ENCODE assay signal across 35 cellular contexts in genomic region chr6:95518630-95519227, GRCh38. TPM values are rescaled to one million over a fixed set of nuclear protein-coding genes. Genes with fewer than 3 reads are reported as not detected.
A peak's percentile ranks its signal among the peaks of the same experiment; 100 is the strongest.
DNase-seq lines count a peak whose midpoint lies in the region; ATAC-seq, FAIRE-seq and TF ChIP-seq lines count a peak whose summit lies in the region.
"Had no signal": no experiment of that assay in that cellular context is flagged by ENCODE, and none has a peak within 500 bp of the region (broad histone marks: within the 10 kb centered on the region; RNA-seq: fewer than 3 reads in every experiment).

No MANE protein-coding gene starts in this region.

- no peaks in the 10 kb centered on the region for H4K20me1 ChIP-seq in GM23338 (replicated peaks; ENCODE audit: insufficient read depth)
- H4K20me1 ChIP-seq in GM12878 (ENCODE audit: control insufficient read depth, insufficient read depth) = no peaks in the 10 kb centered on the region

- peaks cover 4% of the 10 kb centered on the region for H3K27me3 Mint-ChIP-seq in GM23338 (ENCODE audit: insufficient read depth, low read depth, poor library complexity)
- no peaks in the 10 kb centered on the region for H3K27me3 Mint-ChIP-seq in stimulated activated memory B cell treated with anti-CD40 and anti-IgM and Interleukin-4, amounts not matched to agents 10 μg/mL and 1 μg/mL and 100 μg/mL, for 72 hours
- H3K27me3 Mint-ChIP-seq: activated naive CD8-positive, alpha-beta T cell treated with anti-CD3 and anti-CD28 coated beads, Interleukin-2, amount 10 ng/mL, durations not matched to agents 7 days and 5 days; memory B cell had no signal

- no peaks in the 10 kb centered on the region for H3K36me3 ChIP-seq in GM23338 (ENCODE audit: insufficient read depth)
- H3K36me3 ChIP-seq in GM12878 (ENCODE audit: control insufficient read depth in 2 of 2, insufficient read depth in 2 of 2, low read length in 1 of 2) = no peaks in the 10 kb centered on the region
- no peaks in the 10 kb centered on the region for H3K36me3 ChIP-seq in esophagus muscularis mucosa
- H3K36me3 ChIP-seq: cardiac muscle cell, colonic mucosa, left lung had no signal

- TF ChIP-seq POLR2A in GM12878 (IDR thresholded peaks at IDR 0.05; ENCODE audit: low read depth, low read length) (no peak), esophagus muscularis mucosa (IDR thresholded peaks at IDR 0.05; ENCODE audit: low read depth) (no peak)

- no peak for DNase-seq in GM23338 (ENCODE audit: low spot score)
- DNase-seq in NCI-H1694 treated with DMSO at 0.1 percent for 48 hours (lab: John Stamatoyannopoulos, UW) = peak; percentile 32
- DNase-seq in GM12878 (ENCODE audit: low read depth, low spot score) = no peak
- DNase-seq in foreskin melanocyte = no peak
- DNase-seq in esophagus muscularis mucosa (ENCODE audit: extremely low spot score) = no peak
- DNase-seq in NAMALWA (ENCODE audit: low spot score) = no peak
- DNase-seq: ACHN; activated CD4-positive, alpha-beta T cell treated with anti-CD3 and anti-CD28 coated beads, Interleukin-2, amount 10 ng/mL, durations not matched to agents 24 days and 14 days; activated gamma-delta T cell; activated naive CD8-positive, alpha-beta T cell treated with anti-CD3 and anti-CD28 coated beads, Interleukin-2, amount 10 ng/mL, durations not matched to agents 7 days and 5 days; activated T-cell treated with anti-CD3 and anti-CD28 coated beads, Interleukin-2, amount 50 U/mL, for 1 hour; colonic mucosa; DMS 273 treated with DMSO at 0.1 percent for 48 hours; effector memory CD4-positive, alpha-beta T cell; EL; GOT3; head of caudate nucleus; Kasumi-1; NCI-H1436; NCI-H2171; OCI-M1; stimulated activated CD4-positive, alpha-beta T cell treated with anti-CD3 and anti-CD28 coated beads, Interleukin-1b, Interleukin-23, amount 100 ng/mL, for 48 hours; stimulated activated naive CD8-positive, alpha-beta T cell treated with anti-CD3 and anti-CD28 coated beads, Interleukin-15, Interleukin-2, amounts not matched to agents 100 U/mL and 50 U/mL, for 24 hours; SW 1271 had no signal

- H2AFZ ChIP-seq in GM23338 (no peak overlapping the region), GM12878 (ENCODE audit: control insufficient read depth, low read depth, low read length) (no peak overlapping the region)
- H2AFZ ChIP-seq: parathyroid adenoma had no signal

- no peak overlapping the region for H3K4me3 Mint-ChIP-seq in GM23338
- no peak overlapping the region for H3K4me3 Mint-ChIP-seq in stimulated activated memory B cell treated with anti-CD40 and anti-IgM and Interleukin-4, amounts not matched to agents 10 μg/mL and 1 μg/mL and 100 μg/mL, for 72 hours
- H3K4me3 Mint-ChIP-seq: activated CD4-positive, alpha-beta T cell treated with anti-CD3 and anti-CD28 coated beads, Interleukin-2, amount 10 ng/mL, durations not matched to agents 24 days and 14 days; activated naive CD8-positive, alpha-beta T cell treated with anti-CD3 and anti-CD28 coated beads, Interleukin-2, amount 10 ng/mL, durations not matched to agents 7 days and 5 days; memory B cell; neural crest cell had no signal

- no peaks in the 10 kb centered on the region for H3K79me2 ChIP-seq in GM23338 (replicated peaks; ENCODE audit: insufficient read depth)
- H3K79me2 ChIP-seq in GM12878 (ENCODE audit: control insufficient read depth, insufficient read depth, low read length) = no peaks in the 10 kb centered on the region
- H3K79me2 ChIP-seq: parathyroid adenoma had no signal

- ATAC-seq in GM23338 (peak; percentile 28; the same call in 1 of the 3 replicates), GM12878 (peak; percentile 38; the same call in 1 of the 3 replicates)
- peak; percentile 45 for ATAC-seq in stimulated activated memory B cell treated with anti-CD40 and anti-IgM and Interleukin-4, amounts not matched to agents 10 μg/mL and 1 μg/mL and 100 μg/mL, for 72 hours
- ATAC-seq: left lung; stimulated activated naive CD8-positive, alpha-beta T cell treated with anti-CD3 and anti-CD28 coated beads, Interleukin-15, Interleukin-2, amounts not matched to agents 100 U/mL and 50 U/mL, for 24 hours had no signal

- TF ChIP-seq RAD21 in GM12878 (IDR thresholded peaks at IDR 0.05; ENCODE audit: insufficient read depth, low read depth, low read length) = no peak

- in situ Hi-C loops in GM12878 (cut with MboI) = no loop called here

- no peak overlapping the region for H3K27ac Mint-ChIP-seq in GM23338
- no peak overlapping the region for H3K27ac Mint-ChIP-seq in stimulated activated memory B cell treated with anti-CD40 and anti-IgM and Interleukin-4, amounts not matched to agents 10 μg/mL and 1 μg/mL and 100 μg/mL, for 72 hours
- H3K27ac Mint-ChIP-seq: activated CD4-positive, alpha-beta T cell treated with anti-CD3 and anti-CD28 coated beads, Interleukin-2, amount 10 ng/mL, durations not matched to agents 24 days and 14 days; activated naive CD8-positive, alpha-beta T cell treated with anti-CD3 and anti-CD28 coated beads, Interleukin-2, amount 10 ng/mL, durations not matched to agents 7 days and 5 days; memory B cell had no signal

- H3K9me2 ChIP-seq in GM23338 (ENCODE audit: insufficient read depth) = no peaks in the 10 kb centered on the region

- no peak overlapping the region for H3K9ac ChIP-seq in GM12878 (ENCODE audit: control insufficient read depth, insufficient read depth, low read length)
- H3K9ac ChIP-seq: parathyroid adenoma had no signal

- H3F3A ChIP-seq in GM23338 (replicated peaks; ENCODE audit: low read depth) = no peaks in the 10 kb centered on the region

- H3K27me3 ChIP-seq in GM23338 (ENCODE audit: insufficient read depth) = no peaks in the 10 kb centered on the region
- H3K27me3 ChIP-seq in GM12878 (replicated peaks in 1 of 2; ENCODE audit: control insufficient read depth in 2 of 2, insufficient read depth in 2 of 2, low read length in 1 of 2) = no peaks in the 10 kb centered on the region
- H3K27me3 ChIP-seq in esophagus muscularis mucosa = no peaks in the 10 kb centered on the region
- H3K27me3 ChIP-seq: cardiac muscle cell, colonic mucosa, left lung had no signal

- no peak for FAIRE-seq in GM12878 (lab: Jason Lieb, UNC)
- FAIRE-seq: astrocyte, GM18507, islet of Langerhans, urothelium cell line had no signal

- TF ChIP-seq EP300 in GM12878 (IDR thresholded peaks at IDR 0.05; ENCODE audit: borderline replicate concordance in 1 of 2, control insufficient read depth in 1 of 2, low read depth in 2 of 2, low read length in 2 of 2) (no peak), esophagus muscularis mucosa (IDR thresholded peaks at IDR 0.05) (no peak)

- RAD21 ChIA-PET in GM12878 (lab: Charles Lee; ENCODE audit: unreplicated experiment) = interaction anchor here (0.6 kb wide), 1 partner anchor 19 kb away, joined by 6 read pairs; no protein-coding TSS in a partner anchor

- no peaks in the 10 kb centered on the region; the same call in 2 of the 3 replicates for H3K9me3 Mint-ChIP-seq in GM23338
- H3K9me3 Mint-ChIP-seq in stimulated activated memory B cell treated with anti-CD40 and anti-IgM and Interleukin-4, amounts not matched to agents 10 μg/mL and 1 μg/mL and 100 μg/mL, for 72 hours = no peaks in the 10 kb centered on the region
- H3K9me3 Mint-ChIP-seq: activated CD4-positive, alpha-beta T cell treated with anti-CD3 and anti-CD28 coated beads, Interleukin-2, amount 10 ng/mL, durations not matched to agents 24 days and 14 days; activated naive CD8-positive, alpha-beta T cell treated with anti-CD3 and anti-CD28 coated beads, Interleukin-2, amount 10 ng/mL, durations not matched to agents 7 days and 5 days; memory B cell; neural crest cell had no signal

- H3K36me3 Mint-ChIP-seq in GM23338 (ENCODE audit: low read depth) = peaks cover 6% of the 10 kb centered on the region; the same call in 2 of the 3 replicates
- H3K36me3 Mint-ChIP-seq in stimulated activated memory B cell treated with anti-CD40 and anti-IgM and Interleukin-4, amounts not matched to agents 10 μg/mL and 1 μg/mL and 100 μg/mL, for 72 hours = no peaks in the 10 kb centered on the region
- H3K36me3 Mint-ChIP-seq: activated naive CD8-positive, alpha-beta T cell treated with anti-CD3 and anti-CD28 coated beads, Interleukin-2, amount 10 ng/mL, durations not matched to agents 7 days and 5 days; memory B cell had no signal

- H3K27ac ChIP-seq in GM23338 (ENCODE audit: low read depth) = no peak overlapping the region
- no peak overlapping the region for H3K27ac ChIP-seq in GM12878 (ENCODE audit: control insufficient read depth, insufficient read depth)
- no peak overlapping the region for H3K27ac ChIP-seq in esophagus muscularis mucosa (replicated peaks in 1 of 4)
- H3K27ac ChIP-seq: cardiac muscle cell, colonic mucosa, left lung, parathyroid adenoma had no signal

- H3K4me1 Mint-ChIP-seq in GM23338 = peaks cover 38% of the 10 kb centered on the region
- no peaks in the 10 kb centered on the region for H3K4me1 Mint-ChIP-seq in stimulated activated memory B cell treated with anti-CD40 and anti-IgM and Interleukin-4, amounts not matched to agents 10 μg/mL and 1 μg/mL and 100 μg/mL, for 72 hours
- H3K4me1 Mint-ChIP-seq: activated CD4-positive, alpha-beta T cell treated with anti-CD3 and anti-CD28 coated beads, Interleukin-2, amount 10 ng/mL, durations not matched to agents 24 days and 14 days; activated naive CD8-positive, alpha-beta T cell treated with anti-CD3 and anti-CD28 coated beads, Interleukin-2, amount 10 ng/mL, durations not matched to agents 7 days and 5 days; neural crest cell had no signal

- no peaks in the 10 kb centered on the region for H3K9me3 ChIP-seq in GM12878 (replicated peaks; ENCODE audit: control insufficient read depth, insufficient read depth, low read length)
- no peaks in the 10 kb centered on the region for H3K9me3 ChIP-seq in esophagus muscularis mucosa
- H3K9me3 ChIP-seq: colonic mucosa, left lung had no signal

- H3K4me1 ChIP-seq in GM23338 (ENCODE audit: insufficient read depth) (peaks cover 22% of the 10 kb centered on the region), GM12878 (ENCODE audit: control insufficient read depth, insufficient read depth, low read length) (no peaks in the 10 kb centered on the region), esophagus muscularis mucosa (no peaks in the 10 kb centered on the region)
- H3K4me1 ChIP-seq: colonic mucosa, left lung, parathyroid adenoma had no signal

- H3K4me3 ChIP-seq in GM23338 (no peak overlapping the region), GM12878 (no peak overlapping the region), esophagus muscularis mucosa (no peak overlapping the region)
- H3K4me3 ChIP-seq: cardiac muscle cell, colonic mucosa, left lung, smooth muscle cell had no signal

- WGBS in GM12878 (ENCODE audit: insufficient coverage, insufficient replicate concordance, low lambda C conversion rate, missing lambda C conversion rate) = 45% methylated on average over 15 of the region's 15 CpGs
- WGBS in esophagus muscularis mucosa = 87% methylated on average over 14 of the region's 15 CpGs

- no peak for TF ChIP-seq CTCF in GM23338 (conservative IDR thresholded peaks at IDR 0.05; ENCODE audit: low read depth in 2 of 2)
- no peak for TF ChIP-seq CTCF in GM12878 (IDR thresholded peaks at IDR 0.05 in 2 of 3, conservative IDR thresholded peaks at IDR 0.05 in 1 of 3; ENCODE audit: control insufficient read depth in 2 of 3, extremely low read depth in 1 of 3, insufficient read depth in 1 of 3, low read depth in 3 of 3, low read length in 3 of 3)
- no peak for TF ChIP-seq CTCF in esophagus muscularis mucosa (IDR thresholded peaks at IDR 0.05)

- intact Hi-C loops in GM12878 (cut with micrococcal nuclease; ENCODE audit: unreplicated experiment) = no loop called here
- intact Hi-C loops in esophagus muscularis mucosa (cut with DNase I) = no loop called here

- CTCF ChIA-PET in GM12878 (lab: Yijun Ruan, JAX) = no interaction called here

- POLR2A ChIA-PET in GM12878 (lab: Charles Lee) = interaction anchor here (0.5 kb wide), 1 partner anchor 59 kb away, joined by 3 read pairs; the partner anchor contains the start of gene MANEA

- SMC1A ChIA-PET in GM12878 (lab: Charles Lee; ENCODE audit: uncharacterized antibody, unreplicated experiment) = no interaction called here

- no peak overlapping the region for H3K4me2 ChIP-seq in GM23338
- no peak overlapping the region for H3K4me2 ChIP-seq in GM12878 (ENCODE audit: control insufficient read depth, insufficient read depth)
- H3K4me2 ChIP-seq: smooth muscle cell had no signal

- no TSS peak for BruUV-seq in GM12878 (replicated peaks; lab: Mats Ljungman, UMichigan)

RNA-seq across cellular contexts. Expression of gene MANEA, which starts 58.6 kb away (rescaled TPM):
- 9.8 and 14.6 TPM in 2 replicates for total RNA-seq in GM23338 (2014; rRNA removed; shearing (Covaris generic))
- polyA plus RNA-seq in GM23338 (2016; fragmentation: Nextera tagmentation; extraction: Ambion mirVana) = 4.8 and 5.5 TPM in 2 replicates
- total RNA-seq in GM12878 (2013; cell fraction: nucleolus; rRNA removed) = 31.8 and 36.2 TPM in 2 replicates
- total RNA-seq in GM12878 (2014; rRNA removed) = 9.4 and 13.0 TPM in 2 replicates
- 13.3 and 14.9 TPM in 2 replicates for total RNA-seq in GM12878 (2014; rRNA removed; fragmentation: Illumina TruSeq; extraction: Trizol)
- 11.8 and 13.3 TPM in 2 replicates for total RNA-seq in GM12878 (2021)
- polyA plus RNA-seq in GM12878 (2011; ENCODE audit: low read depth) = 2.8 TPM
- polyA plus RNA-seq in GM12878 (2011; rRNA removed) = 16.4 and 25.8 TPM in 2 replicates
- polyA plus RNA-seq in GM12878 (2011; cell fraction: cytosol; rRNA removed) = 4.2 and 4.7 TPM in 2 replicates
- polyA plus RNA-seq in GM12878 (2011; cell fraction: nucleus; rRNA removed) = 5.8 and 7.3 TPM in 2 replicates
- polyA plus RNA-seq in GM12878 (2012) = 5.5 and 9.5 TPM in 2 replicates
- 11.6 and 14.2 TPM in 2 replicates for polyA plus RNA-seq in GM12878 (2014; fragmentation: Illumina TruSeq; extraction: Trizol)
- polyA plus RNA-seq in GM12878 (2014; fragmentation: Nextera tagmentation; extraction: Ambion mirVana) = 1 to 10 TPM; 5.8 to 6.4 TPM
- 5.6 and 6.9 TPM in 2 replicates for polyA plus RNA-seq in GM12878 (2014; rRNA removed)
- polyA plus RNA-seq in GM12878 (2016; fragmentation: Nextera tagmentation; extraction: Ambion mirVana) = 10 to 100 TPM; 17.8 to 19.5 TPM
- polyA minus RNA-seq in GM12878 (2011; rRNA and poly(A)+ RNA removed) = 6.7 and 12.0 TPM in 2 replicates
- 3.6 TPM in 2 replicates for polyA minus RNA-seq in GM12878 (2011; cell fraction: cytosol; rRNA and poly(A)+ RNA removed)
- 5.8 and 9.7 TPM in 2 replicates for polyA minus RNA-seq in GM12878 (2011; cell fraction: nucleus; rRNA and poly(A)+ RNA removed)
- total RNA-seq in esophagus muscularis mucosa = 1 to 10 TPM; 7.0 to 8.9 (median 7.8) TPM
